Comparison of ENCODE assay signal across 8 cellular contexts in genomic region chr1:246971322-246971721, GRCh38. TPM values are rescaled to one million over a fixed set of nuclear protein-coding genes. Genes with fewer than 3 reads are reported as not detected.
DNase-seq lines count a peak whose midpoint lies in the region; ATAC-seq, FAIRE-seq and TF ChIP-seq lines count a peak whose summit lies in the region.

No MANE protein-coding gene starts in this region.

- TF ChIP-seq CTCF in body of pancreas (IDR thresholded peaks at IDR 0.05), result peak; percentile 12 to 68 (median 60)
- TF ChIP-seq CTCF in HepG2 (CRISPR knock-in tag; IDR thresholded peaks at IDR 0.05), result peak; percentile 86

- H3K4me3 ChIP-seq in body of pancreas (no peak overlapping the region), HepG2 (replicated peaks in 1 of 3; ENCODE audit: insufficient read depth in 1 of 3, low read depth in 2 of 3, low read length in 3 of 3) (no peak overlapping the region)

- H3K4me2 ChIP-seq in HepG2 (ENCODE audit: low read depth, low read length), result no peak overlapping the region

- H3K27me3 ChIP-seq in body of pancreas (no peaks in the 10 kb centered on the region), HepG2 (ENCODE audit: control insufficient read depth in 1 of 2, insufficient read depth in 2 of 2, low read length in 2 of 2) (no peaks in the 10 kb centered on the region)

- POLR2A ChIA-PET in HepG2 (lab: Yijun Ruan, JAX), result no interaction called here

- H3K36me3 ChIP-seq in body of pancreas (replicated peaks in 1 of 2; ENCODE audit: insufficient read depth in 1 of 2, low read depth in 2 of 2), result no peaks in the 10 kb centered on the region
- H3K36me3 ChIP-seq in HepG2 (replicated peaks in 1 of 2; ENCODE audit: control insufficient read depth in 1 of 2, insufficient read depth in 2 of 2, low read length in 2 of 2), result no peaks in the 10 kb centered on the region

- intact Hi-C loops in body of pancreas (cut with DNase I) (no loop called here), HepG2 (cut with micrococcal nuclease; ENCODE audit: unreplicated experiment) (loop anchor here (1.0 kb wide), 1 partner anchor 64 kb away; no protein-coding TSS in a partner anchor)

- no peaks in the 10 kb centered on the region for H3K4me1 ChIP-seq in body of pancreas
- H3K4me1 ChIP-seq in HepG2 (ENCODE audit: insufficient read depth, low read length), result no peaks in the 10 kb centered on the region

- TF ChIP-seq POLR2A in body of pancreas (IDR thresholded peaks at IDR 0.05) (no peak), HepG2 (IDR thresholded peaks at IDR 0.05; ENCODE audit: insufficient read depth in 1 of 2, low read depth in 2 of 2, low read length in 2 of 2) (no peak)

- H3K9me3 ChIP-seq in body of pancreas, result no peaks in the 10 kb centered on the region
- H3K9me3 ChIP-seq in HepG2 (ENCODE audit: low read length), result peaks cover 18% of the 10 kb centered on the region; the same call in 1 of the 2 replicates

- no peak overlapping the region for H2AFZ ChIP-seq in HepG2 (ENCODE audit: low read length)

- no peaks in the 10 kb centered on the region for H3K79me2 ChIP-seq in HepG2 (ENCODE audit: insufficient read depth, low read length)

- H4K20me1 ChIP-seq in HepG2 (ENCODE audit: insufficient read depth, low read length), result no peaks in the 10 kb centered on the region

- TF ChIP-seq EP300 in HepG2 (IDR thresholded peaks at IDR 0.05; ENCODE audit: low read depth in 2 of 2, low read length in 2 of 2) (no peak), HepG2 (CRISPR knock-in tag; IDR thresholded peaks at IDR 0.05; ENCODE audit: borderline replicate concordance) (no peak)

- H3K27ac ChIP-seq in body of pancreas, result no peak overlapping the region
- no peak overlapping the region for H3K27ac ChIP-seq in HepG2 (ENCODE audit: extremely low read length, insufficient read depth, low read length)

- DNase-seq in activated CD4-positive, CD25-positive, alpha-beta regulatory T cell (lab: John Stamatoyannopoulos, UW), result peak; percentile 1 to 10 (median 2)
- peak; percentile 38 for DNase-seq in SKM-1 treated with dmso at 0.1 percent for 144 hours (lab: John Stamatoyannopoulos, UW; ENCODE audit: unreplicated experiment)
- DNase-seq in body of pancreas, result peak; percentile 43 to 68 (median 60)
- peak; percentile 23 for DNase-seq in HepG2 (ENCODE audit: low spot score)
- DNase-seq in stimulated activated CD8-positive, alpha-beta memory T cell treated with anti-CD3 and anti-CD28 coated beads, Interleukin-4, amount 100 ng/mL, for 1 hour (ENCODE audit: low read depth in 2 of 2, low spot score in 1 of 2), result peak; percentile 1 to 9
- DNase-seq in HuH-7 (ENCODE audit: low spot score), result no peak

- WGBS in body of pancreas, 2 donors, result 58 to 68% methylated on average over 8 of the region's 8 CpGs
- 71% methylated on average over 7 of the region's 8 CpGs for WGBS in HepG2 (ENCODE audit: low lambda C conversion rate)

- no TSS peak for BruUV-seq in HepG2 (replicated peaks; lab: Mats Ljungman, UMichigan)

- CTCF ChIA-PET in HepG2 (lab: Yijun Ruan, JAX; ENCODE audit: low intra/inter-chr PET ratio, low total read pairs), result interaction anchor here (1.4 kb wide), 1 partner anchor 64 kb away, joined by 9 read pairs; no protein-coding TSS in a partner anchor

- no peak for FAIRE-seq in HepG2 (lab: Jason Lieb, UNC)

- ATAC-seq in activated CD4-positive, CD25-positive, alpha-beta regulatory T cell treated with anti-CD3 and anti-CD28 coated beads, Interleukin-2, amount 50 U/mL, for 24 hours, result no peak
- ATAC-seq in body of pancreas (no peak), HepG2 (peak; percentile 41; the same call in 1 of the 3 replicates), HG03469 (IDR thresholded peaks at IDR 0.05; ENCODE audit: unreplicated experiment) (no peak)

- H3K9ac ChIP-seq in HepG2 (ENCODE audit: insufficient read depth, low read depth, low read length), result no peak overlapping the region

- TF ChIP-seq RAD21 in HepG2 (CRISPR knock-in tag; IDR thresholded peaks at IDR 0.05), result peak; percentile 82

- in situ Hi-C loops in HepG2 (cut with HindIII; ENCODE audit: extremely low pct_ligation_motif_present, low pct_unique_long_range_greater_than_20kb), result no loop called here

TF ChIP-seq in HepG2, 621 proteins besides CTCF, POLR2A, EP300 and RAD21 (continues in another document):
- TF ChIP-seq TCF7 (IDR thresholded peaks at IDR 0.05; ENCODE audit: low read depth) (no peak), SMC3 (IDR thresholded peaks at IDR 0.05; ENCODE audit: low read length) (peak; percentile 76), ZNF720 (CRISPR knock-in tag; IDR thresholded peaks at IDR 0.05) (no peak), POGK (CRISPR knock-in tag; conservative IDR thresholded peaks at IDR 0.05) (no peak), GLI4 (CRISPR knock-in tag; IDR thresholded peaks at IDR 0.05; ENCODE audit: borderline replicate concordance) (no peak), BRF2 (CRISPR knock-in tag; IDR thresholded peaks at IDR 0.05) (no peak), POLR2G (IDR thresholded peaks at IDR 0.05; ENCODE audit: low read depth, low read length) (no peak)

RNA-seq across cellular contexts. Expression of gene ZNF695, which starts 36.5 kb away (rescaled TPM):
- not detected for total RNA-seq in body of pancreas
- 11.6 and 13.2 TPM in 2 replicates for total RNA-seq in HepG2 (2016; rRNA removed; fragmentation: Illumina TruSeq; extraction: Trizol)
- total RNA-seq in HepG2 (2016; cell fraction: cytosol; rRNA removed; fragmentation: Illumina TruSeq; extraction: Trizol; ENCODE audit: low read depth), result 6.6 and 7.2 TPM in 2 replicates
- total RNA-seq in HepG2 (2016; cell fraction: insoluble cytoplasmic fraction; rRNA removed; fragmentation: Illumina TruSeq; extraction: Trizol), result 13.2 and 13.6 TPM in 2 replicates
- total RNA-seq in HepG2 (2016; cell fraction: membrane; rRNA removed; fragmentation: Illumina TruSeq; extraction: Trizol), result 9.5 and 11.6 TPM in 2 replicates
- total RNA-seq in HepG2 (2016; cell fraction: nucleus; rRNA removed; fragmentation: Illumina TruSeq; extraction: Trizol), result 10.1 and 13.3 TPM in 2 replicates
- polyA plus RNA-seq in HepG2 (2011; rRNA removed), result 1.7 and 2.9 TPM in 2 replicates
- polyA plus RNA-seq in HepG2 (2011; cell fraction: cytosol; rRNA removed), result 2.8 and 3.4 TPM in 2 replicates
- polyA plus RNA-seq in HepG2 (2011; cell fraction: nucleus; rRNA removed), result 2.0 and 2.5 TPM in 2 replicates
- 3.4 and 4.1 TPM in 2 replicates for polyA plus RNA-seq in HepG2 (2012)
- polyA plus RNA-seq in HepG2 (2016; cell fraction: cytosol; fragmentation: Illumina TruSeq; extraction: Trizol; ENCODE audit: low read depth), result 6.4 and 9.5 TPM in 2 replicates
- polyA plus RNA-seq in HepG2 (2016; cell fraction: insoluble cytoplasmic fraction; fragmentation: Illumina TruSeq; extraction: Trizol; ENCODE audit: low read depth), result 9.2 and 10.4 TPM in 2 replicates
- 7.3 and 9.4 TPM in 2 replicates for polyA plus RNA-seq in HepG2 (2016; cell fraction: membrane; fragmentation: Illumina TruSeq; extraction: Trizol; ENCODE audit: low read depth)
- 7.0 and 9.3 TPM in 2 replicates for polyA plus RNA-seq in HepG2 (2016; cell fraction: nucleus; fragmentation: Illumina TruSeq; extraction: Trizol; ENCODE audit: insufficient read depth, low read depth)
- polyA minus RNA-seq in HepG2 (2011; rRNA and poly(A)+ RNA removed; ENCODE audit: low replicate concordance), result 3.3 and 4.3 TPM in 2 replicates
- 1.4 and 2.1 TPM in 2 replicates for polyA minus RNA-seq in HepG2 (2011; cell fraction: cytosol; rRNA and poly(A)+ RNA removed)
- polyA minus RNA-seq in HepG2 (2011; cell fraction: nucleus; rRNA and poly(A)+ RNA removed), result 8.6 and 11.1 TPM in 2 replicates

RNA-seq across cellular contexts. Expression of gene AHCTF1, which starts 39.6 kb away (rescaled TPM):
- total RNA-seq in body of pancreas (10 to 100 TPM; 17.5 to 18.7 TPM), HepG2 (2016; rRNA removed; fragmentation: Illumina TruSeq; extraction: Trizol) (45.9 and 73.9 TPM in 2 replicates)
- total RNA-seq in HepG2 (2016; cell fraction: cytosol; rRNA removed; fragmentation: Illumina TruSeq; extraction: Trizol; ENCODE audit: low read depth), result 6.0 and 6.6 TPM in 2 replicates
- 39.2 and 70.8 TPM in 2 replicates for total RNA-seq in HepG2 (2016; cell fraction: insoluble cytoplasmic fraction; rRNA removed; fragmentation: Illumina TruSeq; extraction: Trizol)
- 12.2 and 12.4 TPM in 2 replicates for total RNA-seq in HepG2 (2016; cell fraction: membrane; rRNA removed; fragmentation: Illumina TruSeq; extraction: Trizol)
- 61.4 and 62.6 TPM in 2 replicates for total RNA-seq in HepG2 (2016; cell fraction: nucleus; rRNA removed; fragmentation: Illumina TruSeq; extraction: Trizol)
- 14.8 and 16.6 TPM in 2 replicates for polyA plus RNA-seq in HepG2 (2011; rRNA removed)
- 5.6 and 9.1 TPM in 2 replicates for polyA plus RNA-seq in HepG2 (2011; cell fraction: cytosol; rRNA removed)
- polyA plus RNA-seq in HepG2 (2011; cell fraction: nucleus; rRNA removed), result 20.3 and 21.2 TPM in 2 replicates
- polyA plus RNA-seq in HepG2 (2012), result 21.1 and 24.2 TPM in 2 replicates
- 0.44 and 1.6 TPM in 2 replicates for polyA plus RNA-seq in HepG2 (2016; cell fraction: cytosol; fragmentation: Illumina TruSeq; extraction: Trizol; ENCODE audit: low read depth)
- 45.8 and 51.8 TPM in 2 replicates for polyA plus RNA-seq in HepG2 (2016; cell fraction: insoluble cytoplasmic fraction; fragmentation: Illumina TruSeq; extraction: Trizol; ENCODE audit: low read depth)
- polyA plus RNA-seq in HepG2 (2016; cell fraction: membrane; fragmentation: Illumina TruSeq; extraction: Trizol; ENCODE audit: low read depth), result 2.9 and 3.1 TPM in 2 replicates
- 80.7 and 89.7 TPM in 2 replicates for polyA plus RNA-seq in HepG2 (2016; cell fraction: nucleus; fragmentation: Illumina TruSeq; extraction: Trizol; ENCODE audit: insufficient read depth, low read depth)
- 21.5 and 44.5 TPM in 2 replicates for polyA minus RNA-seq in HepG2 (2011; rRNA and poly(A)+ RNA removed; ENCODE audit: low replicate concordance)
- 33.4 and 40.7 TPM in 2 replicates for polyA minus RNA-seq in HepG2 (2011; cell fraction: cytosol; rRNA and poly(A)+ RNA removed)
- 95.8 and 98.5 TPM in 2 replicates for polyA minus RNA-seq in HepG2 (2011; cell fraction: nucleus; rRNA and poly(A)+ RNA removed)

Comparison
In these comparisons a context has a peak if more than half of its experiments do, and no peak if none do; other contexts are left out.
1. RNA of gene ZNF695, which starts 36.5 kb away (total RNA-seq): 6.6 to 13.6 TPM in HepG2; not detected in body of pancreas; every median in the first group is over 4 times any median in the second.